In the genomic region with DNA sequence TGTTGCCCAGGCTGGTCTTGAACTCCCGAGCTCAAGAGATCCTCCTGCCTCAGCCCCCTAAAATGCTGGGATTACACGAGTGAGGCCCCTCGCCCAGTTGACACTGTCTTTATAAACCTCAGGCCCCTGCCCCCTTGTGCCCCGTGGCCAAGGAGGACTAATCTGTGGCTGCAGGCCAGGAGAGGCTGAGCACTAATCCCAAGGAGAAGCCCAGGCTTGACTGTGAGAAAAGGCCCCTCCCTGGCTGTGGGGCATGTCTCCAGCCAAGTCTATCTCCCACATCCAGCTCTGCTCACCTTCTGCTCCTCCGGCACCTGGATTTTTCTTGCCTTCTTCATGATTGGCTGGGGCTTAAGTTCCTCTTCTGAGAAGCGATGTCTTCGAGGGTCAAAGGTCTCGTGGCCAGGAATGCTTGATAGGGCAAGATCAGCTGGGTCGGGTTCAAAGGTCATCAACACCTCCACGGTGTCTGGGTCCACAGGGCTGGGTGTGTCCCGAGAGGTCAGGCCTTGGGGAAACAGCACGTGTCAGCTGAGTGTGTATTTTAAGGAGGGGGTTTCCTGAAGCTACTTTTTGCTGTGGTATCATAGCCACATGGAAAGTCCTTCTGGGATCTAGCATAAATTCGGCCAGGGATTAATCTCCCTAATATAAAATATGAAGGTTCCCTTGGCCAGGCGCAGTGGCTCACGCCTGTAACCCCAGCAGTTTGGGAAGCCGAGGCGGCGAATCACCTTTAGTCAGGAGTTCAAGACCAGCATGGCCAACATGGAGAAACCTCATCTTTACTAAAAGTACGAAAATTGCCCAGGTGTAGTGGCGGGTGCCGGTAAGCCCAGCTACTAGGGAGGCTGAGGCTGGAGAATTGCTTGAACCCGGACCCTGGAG, we compare ENCODE assay signal across 8 cellular contexts. TPM values are rescaled to one million over a fixed set of nuclear protein-coding genes. Genes with fewer than 3 reads are reported as not detected.
DNase-seq lines count a peak whose midpoint lies in the region; ATAC-seq and TF ChIP-seq lines count a peak whose summit lies in the region.

No MANE protein-coding gene starts in this region.

- H3K36me3 Mint-ChIP-seq in activated CD4-positive, alpha-beta T cell treated with anti-CD3 and anti-CD28 coated beads, Interleukin-2, amount 10 ng/mL, durations not matched to agents 24 days and 14 days (ENCODE audit: low read depth) = peaks cover 9% of the 10 kb centered on the region
- H3K36me3 Mint-ChIP-seq in activated naive CD8-positive, alpha-beta T cell treated with anti-CD3 and anti-CD28 coated beads, Interleukin-2, amount 50 U/mL, for 24 hours (ENCODE audit: low read depth) = peaks cover 5% of the 10 kb centered on the region

- ATAC-seq in activated naive CD8-positive, alpha-beta T cell treated with anti-CD3 and anti-CD28 coated beads, Interleukin-2, amount 50 U/mL, for 24 hours = no peak
- ATAC-seq in right lobe of liver (no peak), HG03135 (IDR thresholded peaks at IDR 0.05; ENCODE audit: unreplicated experiment) (no peak)

- H3K27ac ChIP-seq in right lobe of liver (peak overlapping the region in 2 of 3 donors; percentile 80 to 88), tibial nerve (peak overlapping the region; percentile 94 to 99 (median 99))

- H3K27me3 ChIP-seq in right lobe of liver (no peaks in the 10 kb centered on the region), tibial nerve (no peaks in the 10 kb centered on the region)

- no peaks in the 10 kb centered on the region for H3K27me3 Mint-ChIP-seq in activated CD4-positive, alpha-beta T cell treated with anti-CD3 and anti-CD28 coated beads, Interleukin-2, amount 10 ng/mL, durations not matched to agents 24 days and 14 days
- H3K27me3 Mint-ChIP-seq in activated naive CD8-positive, alpha-beta T cell treated with anti-CD3 and anti-CD28 coated beads, Interleukin-2, amount 50 U/mL, for 24 hours = peaks cover 2% of the 10 kb centered on the region

- H3K9me3 Mint-ChIP-seq in activated CD4-positive, alpha-beta T cell treated with anti-CD3 and anti-CD28 coated beads, Interleukin-2, amount 10 ng/mL, durations not matched to agents 24 days and 14 days = no peaks in the 10 kb centered on the region
- H3K9me3 Mint-ChIP-seq in activated naive CD8-positive, alpha-beta T cell treated with anti-CD3 and anti-CD28 coated beads, Interleukin-2, amount 50 U/mL, for 24 hours = no peaks in the 10 kb centered on the region

- H3K4me1 Mint-ChIP-seq in activated CD4-positive, alpha-beta T cell treated with anti-CD3 and anti-CD28 coated beads, Interleukin-2, amount 10 ng/mL, durations not matched to agents 24 days and 14 days = peaks cover 26% of the 10 kb centered on the region
- peaks cover 54% of the 10 kb centered on the region for H3K4me1 Mint-ChIP-seq in activated naive CD8-positive, alpha-beta T cell treated with anti-CD3 and anti-CD28 coated beads, Interleukin-2, amount 50 U/mL, for 24 hours

- WGBS in right lobe of liver (ENCODE audit: insufficient coverage, low coverage, low lambda C conversion rate, missing lambda C conversion rate) = 55% methylated on average over 17 of the region's 22 CpGs
- 67 to 69% methylated on average over 22 of the region's 22 CpGs for WGBS in tibial nerve, 2 donors

- peak overlapping the region; percentile 84 for H3K4me3 Mint-ChIP-seq in activated CD4-positive, alpha-beta T cell treated with anti-CD3 and anti-CD28 coated beads, Interleukin-2, amount 10 ng/mL, durations not matched to agents 24 days and 14 days
- no peak overlapping the region for H3K4me3 Mint-ChIP-seq in activated naive CD8-positive, alpha-beta T cell treated with anti-CD3 and anti-CD28 coated beads, Interleukin-2, amount 50 U/mL, for 24 hours

- no peaks in the 10 kb centered on the region for H3K36me3 ChIP-seq in right lobe of liver
- H3K36me3 ChIP-seq in tibial nerve = peaks cover 0 to 42% (median 0%) of the 10 kb centered on the region in 3 donors

- H3K27ac Mint-ChIP-seq in activated CD4-positive, alpha-beta T cell treated with anti-CD3 and anti-CD28 coated beads, Interleukin-2, amount 10 ng/mL, durations not matched to agents 24 days and 14 days = peak overlapping the region; percentile 86
- peak overlapping the region; percentile 47 for H3K27ac Mint-ChIP-seq in activated naive CD8-positive, alpha-beta T cell treated with anti-CD3 and anti-CD28 coated beads, Interleukin-2, amount 50 U/mL, for 24 hours

- intact Hi-C loops in activated CD4-positive, alpha-beta T cell treated with anti-CD3 and anti-CD28 coated beads, Interleukin-2, amount 10 ng/mL, durations not matched to agents 24 days and 14 days (cut with micrococcal nuclease) = loop anchor here (1.0 to 10.0 kb wide), 4 partner anchors 9 to 1031 kb away; partner anchors contain the start of genes BCL2L12, C19orf73, IRF3 and LIN7B
- intact Hi-C loops in right lobe of liver (cut with DNase I) = no loop called here

- no peak for TF ChIP-seq EP300 in tibial nerve (IDR thresholded peaks at IDR 0.05)

- no peak for TF ChIP-seq CTCF in right lobe of liver (IDR thresholded peaks at IDR 0.05)
- no peak for TF ChIP-seq CTCF in tibial nerve (IDR thresholded peaks at IDR 0.05)

- H3K4me3 ChIP-seq in right lobe of liver (no peak overlapping the region), tibial nerve (peak overlapping the region in 1 of 4 donors; percentile 30)

- H3K4me1 ChIP-seq in right lobe of liver (peaks cover 0 to 29% (median 16%) of the 10 kb centered on the region in 4 donors), tibial nerve (peaks cover 0 to 84% (median 46%) of the 10 kb centered on the region in 4 donors)

- TF ChIP-seq POLR2A in right lobe of liver (IDR thresholded peaks at IDR 0.05) (no peak), tibial nerve (IDR thresholded peaks at IDR 0.05) (no peak)

- DNase-seq in activated CD4-positive, alpha-beta T cell treated with anti-CD3 and anti-CD28 coated beads, Interleukin-2, amount 10 ng/mL, durations not matched to agents 24 days and 14 days = peak; percentile 61
- no peak for DNase-seq in activated CD4-positive, alpha-beta T cell treated with anti-CD3 and anti-CD28 coated beads, Interleukin-2, amount 50 U/mL, for 48 hours
- no peak for DNase-seq in activated naive CD8-positive, alpha-beta T cell treated with anti-CD3 and anti-CD28 coated beads, Interleukin-2, amount 50 U/mL, for 24 hours
- no peak for DNase-seq in right lobe of liver
- DNase-seq in tibial nerve (ENCODE audit: low spot score in 2 of 2) = no peak
- no peak for DNase-seq in middle frontal gyrus (ENCODE audit: extremely low spot score, low spot score)
- DNase-seq in SKM-1 treated with dmso at 0.1 percent for 144 hours (lab: John Stamatoyannopoulos, UW; ENCODE audit: unreplicated experiment) = no peak

- H3K9me3 ChIP-seq in right lobe of liver (no peaks in the 10 kb centered on the region), tibial nerve (no peaks in the 10 kb centered on the region)

RNA-seq across cellular contexts. Expression of gene DBP, which starts 3.8 kb away (rescaled TPM):
- 10.7 and 11.2 TPM in 2 replicates for total RNA-seq in activated CD4-positive, alpha-beta T cell treated with anti-CD3 and anti-CD28 coated beads, Interleukin-2, amount 10 ng/mL, durations not matched to agents 24 days and 14 days
- total RNA-seq in right lobe of liver (10 to 100 TPM in 2 of 6 experiments, 1 to 10 TPM in 4; 1.8 to 11.6 (median 3.3) TPM), tibial nerve (10 to 100 TPM in 2 of 4 donors, 1 to 10 TPM in 2; 2.4 to 20.1 (median 10.1) TPM)

RNA-seq across cellular contexts. Expression of gene CA11, which starts 12.6 kb away (rescaled TPM):
- total RNA-seq in activated CD4-positive, alpha-beta T cell treated with anti-CD3 and anti-CD28 coated beads, Interleukin-2, amount 10 ng/mL, durations not matched to agents 24 days and 14 days = 10.9 and 12.5 TPM in 2 replicates
- total RNA-seq in right lobe of liver (1 to 10 TPM in 2 of 6 experiments, under 1 TPM in 4; 0.25 to 2.0 (median 0.54) TPM), tibial nerve (1 to 10 TPM; 3.1 to 5.4 (median 4.0) TPM)

RNA-seq across cellular contexts. Expression of gene SPHK2, which starts 14.1 kb away (rescaled TPM):
- 36.4 and 39.0 TPM in 2 replicates for total RNA-seq in activated CD4-positive, alpha-beta T cell treated with anti-CD3 and anti-CD28 coated beads, Interleukin-2, amount 10 ng/mL, durations not matched to agents 24 days and 14 days
- total RNA-seq in right lobe of liver = 10 to 100 TPM; 11.4 to 30.1 (median 17.2) TPM
- 10 to 100 TPM; 28.0 to 34.7 (median 30.1) TPM for total RNA-seq in tibial nerve

RNA-seq across cellular contexts. Expression of gene RPL18, which starts 14.4 kb away (rescaled TPM):
- total RNA-seq in activated CD4-positive, alpha-beta T cell treated with anti-CD3 and anti-CD28 coated beads, Interleukin-2, amount 10 ng/mL, durations not matched to agents 24 days and 14 days = 1,885 and 1,938 TPM in 2 replicates
- total RNA-seq in right lobe of liver (100 to 1,000 TPM; 355 to 867 (median 385) TPM), tibial nerve (1,000 to 10,000 TPM; 2,253 to 3,141 (median 2,490) TPM)

RNA-seq across cellular contexts. Expression of gene FAM83E, which starts 18.5 kb away (rescaled TPM):
- total RNA-seq in activated CD4-positive, alpha-beta T cell treated with anti-CD3 and anti-CD28 coated beads, Interleukin-2, amount 10 ng/mL, durations not matched to agents 24 days and 14 days = 5.1 and 6.4 TPM in 2 replicates
- total RNA-seq in right lobe of liver (under 1 TPM in 2 of 6 experiments, not detected in 4; 0.22 to 0.37 TPM), tibial nerve (not detected)
